10 cellular contexts compared by ENCODE assay signal in genomic region chr1:174788981-174789380, GRCh38.
DNase-seq lines count a peak whose midpoint lies in the region; ATAC-seq and TF ChIP-seq lines count a peak whose summit lies in the region.
"Had no signal": no experiment of that assay in that cellular context is flagged by ENCODE, and none has a peak within 500 bp of the region (broad histone marks: within the 10 kb centered on the region; RNA-seq: fewer than 3 reads in every experiment).

No MANE protein-coding gene starts in this region.

- H3K4me3 ChIP-seq in astrocyte of the spinal cord (ENCODE audit: low read depth, low read length): no peak overlapping the region
- H3K4me3 ChIP-seq: upper lobe of right lung had no signal

- ATAC-seq in HG03354 (IDR thresholded peaks at IDR 0.05; ENCODE audit: poor library complexity, severe bottlenecking, unreplicated experiment) (no peak), HG02623 (IDR thresholded peaks at IDR 0.05; ENCODE audit: unreplicated experiment) (no peak)
- ATAC-seq: upper lobe of right lung had no signal

- in situ Hi-C loops in astrocyte of the spinal cord (cut with HindIII; ENCODE audit: low sequenced_read_pairs): no loop called here

- TF ChIP-seq CTCF in astrocyte of the spinal cord (IDR thresholded peaks at IDR 0.05; ENCODE audit: low read depth, low read length): no peak

- DNase-seq in EH (ENCODE audit: low read depth) (peak; percentile 90), NCI-H226 (peak; percentile 58), astrocyte of the spinal cord (ENCODE audit: low read depth, low spot score) (peak; percentile 85), non-pigmented ciliary epithelial cell (ENCODE audit: low read depth) (peak; percentile 77), putamen (ENCODE audit: low spot score) (no peak), middle frontal gyrus (ENCODE audit: extremely low spot score, low spot score) (no peak)
- DNase-seq: stimulated activated CD4-positive, alpha-beta T cell treated with anti-CD3 and anti-CD28 coated beads, Interleukin-4, amount 100 ng/mL, for 4 hours; upper lobe of right lung had no signal

Comparison
In these comparisons a context has a peak if more than half of its experiments do, and no peak if none do; other contexts are left out.
1. DNase-seq: peak in EH (single experiment), NCI-H226 (single experiment), astrocyte of the spinal cord (single experiment) and non-pigmented ciliary epithelial cell (single experiment); none in putamen (single experiment) and middle frontal gyrus (single experiment).